ENCODE assay signal across 1 cellular context in genomic region chrX:149541521-149542047, GRCh38.
TF ChIP-seq lines count a peak whose summit lies in the region.

No MANE protein-coding gene starts in this region.

TF ChIP-seq in endothelial cell of umbilical vein, 7 proteins besides CTCF, POLR2A, EP300 and RAD21:
- TF ChIP-seq GATA2 (IDR thresholded peaks at IDR 0.05; ENCODE audit: insufficient read depth, insufficient read length, low read depth, low read length) (no peak), FOS (IDR thresholded peaks at IDR 0.05; ENCODE audit: borderline replicate concordance, insufficient read depth, low read length) (no peak), EZH2 (IDR thresholded peaks at IDR 0.05; ENCODE audit: borderline replicate concordance, low read depth, low read length, severe bottlenecking) (no peak), POLR2AphosphoS5 (IDR thresholded peaks at IDR 0.05; ENCODE audit: insufficient read depth, low read depth, low read length) (no peak), JUN (IDR thresholded peaks at IDR 0.05; ENCODE audit: borderline replicate concordance, insufficient read depth, insufficient read length, low read depth) (no peak), MYC (IDR thresholded peaks at IDR 0.05; ENCODE audit: low read depth, low read length) (no peak)
- TF ChIP-seq, protein P1, sequence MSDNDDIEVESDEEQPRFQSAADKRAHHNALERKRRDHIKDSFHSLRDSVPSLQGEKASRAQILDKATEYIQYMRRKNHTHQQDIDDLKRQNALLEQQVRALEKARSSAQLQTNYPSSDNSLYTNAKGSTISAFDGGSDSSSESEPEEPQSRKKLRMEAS (IDR thresholded peaks at IDR 0.05; ENCODE audit: insufficient read depth, insufficient read length) = no peak
